In the genomic region with DNA sequence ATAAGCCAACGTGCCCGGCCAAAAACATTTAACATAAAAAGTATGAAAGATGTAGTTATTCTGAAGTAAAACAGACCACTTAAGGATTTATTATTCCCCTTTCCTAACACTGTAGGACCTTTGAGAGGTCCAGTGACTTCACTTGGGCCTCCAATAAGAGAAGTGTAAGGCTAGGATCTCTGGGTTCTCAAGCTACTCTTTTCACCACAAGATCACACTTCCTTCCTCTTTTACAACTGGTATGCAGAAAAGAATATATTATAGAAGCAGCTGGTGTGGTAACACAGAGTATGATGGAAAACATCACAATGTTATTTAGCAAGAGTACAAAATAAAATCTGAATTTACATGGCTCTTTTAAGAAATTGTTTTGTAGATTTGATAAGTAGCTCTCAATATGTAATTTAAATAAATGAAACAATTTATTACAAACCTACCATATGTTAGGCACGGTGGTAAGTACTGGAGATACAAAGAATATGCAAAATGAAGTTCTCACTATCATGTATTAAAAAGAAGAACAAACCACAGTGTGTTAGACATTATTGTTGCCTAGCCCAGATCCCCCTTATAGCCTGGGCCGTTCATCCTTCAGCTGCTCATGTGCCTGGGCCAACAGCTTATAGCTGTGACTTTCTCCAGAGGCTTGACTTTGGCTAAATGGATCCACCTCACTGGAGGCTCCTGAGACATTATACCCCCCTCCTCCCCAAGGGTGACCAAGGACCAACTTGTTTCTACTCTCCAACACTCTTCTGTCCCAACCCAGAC, we compare ENCODE assay signal across 9 cellular contexts. TPM values are rescaled to one million over a fixed set of nuclear protein-coding genes. Genes with fewer than 3 reads are reported as not detected.
DNase-seq lines count a peak whose midpoint lies in the region; ATAC-seq, FAIRE-seq and TF ChIP-seq lines count a peak whose summit lies in the region.
"Had no signal": no experiment of that assay in that cellular context is flagged by ENCODE, and none has a peak within 500 bp of the region (broad histone marks: within the 10 kb centered on the region; RNA-seq: fewer than 3 reads in every experiment).

No MANE protein-coding gene starts in this region.

- peak; percentile 28 for DNase-seq in GM18507 (ENCODE audit: extremely low spot score, insufficient read length, low read depth)
- DNase-seq in NB4 (ENCODE audit: low read depth) = peak; percentile 83
- no peak for DNase-seq in mucosa of descending colon
- no peak for DNase-seq in urothelium cell line (ENCODE audit: low spot score)
- DNase-seq in glutamatergic neuron = no peak
- DNase-seq in NCI-H226 = no peak
- no peak for DNase-seq in erythroblast (lab: John Stamatoyannopoulos, UW)
- DNase-seq: psoas muscle had no signal

- no peaks in the 10 kb centered on the region for H3K4me1 Mint-ChIP-seq in glutamatergic neuron (ENCODE audit: low read depth, unreplicated experiment)

- no peak for TF ChIP-seq CTCF in NB4 (IDR thresholded peaks at IDR 0.05; ENCODE audit: low read depth, low read length)
- TF ChIP-seq CTCF in mucosa of descending colon (IDR thresholded peaks at IDR 0.05) = no peak
- no peak for TF ChIP-seq CTCF in glutamatergic neuron (IDR thresholded peaks at IDR 0.05; ENCODE audit: partially characterized antibody, unreplicated experiment)

- H3K36me3 ChIP-seq in mucosa of descending colon (ENCODE audit: low read depth) = no peaks in the 10 kb centered on the region

- intact Hi-C loops in mucosa of descending colon (cut with DNase I, micrococcal nuclease) = no loop called here

- peaks cover 6% of the 10 kb centered on the region for H3K36me3 Mint-ChIP-seq in glutamatergic neuron (ENCODE audit: unreplicated experiment)

- TF ChIP-seq POLR2A in NB4 (IDR thresholded peaks at IDR 0.05; ENCODE audit: extremely low read depth, insufficient read length) (no peak), erythroblast (IDR thresholded peaks at IDR 0.05; ENCODE audit: low read length) (no peak)

- H3K9me3 Mint-ChIP-seq in glutamatergic neuron (ENCODE audit: unreplicated experiment) = peaks cover 2% of the 10 kb centered on the region

- H3K4me3 Mint-ChIP-seq in glutamatergic neuron (ENCODE audit: unreplicated experiment) = no peak overlapping the region

- H3K27me3 Mint-ChIP-seq in glutamatergic neuron (ENCODE audit: unreplicated experiment) = no peaks in the 10 kb centered on the region

- peaks cover 6% of the 10 kb centered on the region for H3K4me1 ChIP-seq in mucosa of descending colon (ENCODE audit: low read depth)

- H3K27ac Mint-ChIP-seq in glutamatergic neuron (ENCODE audit: unreplicated experiment) = no peak overlapping the region

- FAIRE-seq in GM18507 (lab: Jason Lieb, UNC) (peak; percentile 56), urothelium cell line (lab: Jason Lieb, UNC) (no peak)

- peak; percentile 82 for ATAC-seq in HG02678 (IDR thresholded peaks at IDR 0.05; ENCODE audit: unreplicated experiment)
- peak; percentile 70 for ATAC-seq in mucosa of descending colon

- no peak overlapping the region for H3K4me3 ChIP-seq in NB4 (ENCODE audit: low read depth, low read length)
- H3K4me3 ChIP-seq in mucosa of descending colon = no peak overlapping the region

- H3K9me3 ChIP-seq in mucosa of descending colon = no peaks in the 10 kb centered on the region
- H3K9me3 ChIP-seq: psoas muscle had no signal

RNA-seq across cellular contexts. Expression of gene CCNG2, which starts 30.0 kb away (rescaled TPM):
- total RNA-seq in mucosa of descending colon (10 to 100 TPM; 36.1 to 86.5 (median 64.8) TPM), glutamatergic neuron (ENCODE audit: unreplicated experiment) (115 TPM)

RNA-seq across cellular contexts. Expression of gene CCNI, which starts 51.2 kb away (rescaled TPM):
- total RNA-seq in mucosa of descending colon (100 to 1,000 TPM; 175 to 323 (median 190) TPM), glutamatergic neuron (ENCODE audit: unreplicated experiment) (600 TPM)

Comparison
In these comparisons a context has a peak if more than half of its experiments do, and no peak if none do; other contexts are left out.
1. DNase-seq: peak in GM18507 (single experiment) and NB4 (single experiment); none in mucosa of descending colon (0 of 3), urothelium cell line (single experiment), glutamatergic neuron (single experiment), NCI-H226 (single experiment) and erythroblast (0 of 2).